Comparison of ENCODE assay signal across 17 cellular contexts in the genomic region with DNA sequence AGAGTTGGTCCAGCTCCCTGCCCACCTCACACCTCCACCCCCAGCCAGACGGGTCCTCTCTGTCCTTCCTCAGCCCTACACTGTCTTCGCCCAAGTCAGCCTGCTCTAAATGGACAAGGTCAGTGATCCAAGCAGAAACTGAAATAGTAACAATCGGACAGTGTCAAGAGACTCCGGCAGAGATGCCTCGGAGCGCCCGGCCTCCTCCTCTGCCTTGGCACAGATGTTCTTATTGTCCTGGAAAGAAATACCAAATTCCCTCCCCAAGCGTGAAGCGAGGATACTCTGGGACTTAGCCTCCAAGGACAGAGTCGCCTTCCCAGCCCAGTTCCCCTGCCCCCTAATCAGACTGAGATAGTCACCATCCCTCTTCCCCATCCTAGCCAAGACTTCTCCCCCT. TPM values are rescaled to one million over a fixed set of nuclear protein-coding genes. Genes with fewer than 3 reads are reported as not detected.
DNase-seq lines count a peak whose midpoint lies in the region; ATAC-seq and TF ChIP-seq lines count a peak whose summit lies in the region.
"Had no signal": no experiment of that assay in that cellular context is flagged by ENCODE, and none has a peak within 500 bp of the region (broad histone marks: within the 10 kb centered on the region; RNA-seq: fewer than 3 reads in every experiment).

No MANE protein-coding gene starts in this region.

- TF ChIP-seq POLR2A in testis (IDR thresholded peaks at IDR 0.05) (no peak), body of pancreas (IDR thresholded peaks at IDR 0.05) (no peak)

- peaks cover 6% of the 10 kb centered on the region for H3K36me3 ChIP-seq in HUES6 (ENCODE audit: control insufficient read depth, insufficient read depth, low read length)
- no peaks in the 10 kb centered on the region for H3K36me3 ChIP-seq in testis (ENCODE audit: low read depth, missing control alignments)
- H3K36me3 ChIP-seq in body of pancreas (replicated peaks in 1 of 2; ENCODE audit: insufficient read depth in 1 of 2, low read depth in 2 of 2): no peaks in the 10 kb centered on the region

- H3K4me3 ChIP-seq in HUES6 (ENCODE audit: low read depth, low read length) (peak overlapping the region; percentile 19; the same call in 1 of the 2 replicates), dorsolateral prefrontal cortex (peak overlapping the region in 11 of 59 donors; percentile 3 to 71 (median 28)), testis (no peak overlapping the region), body of pancreas (no peak overlapping the region)
- H3K4me3 ChIP-seq: BLaER1, GM12878, HAP-1 had no signal

- H3K4me1 Mint-ChIP-seq in nephron: peaks cover 6% of the 10 kb centered on the region

- H3K4me3 Mint-ChIP-seq in nephron: peak overlapping the region; percentile 51 to 75 (median 65)

- H3K9me3 Mint-ChIP-seq in nephron: peaks cover 6% of the 10 kb centered on the region

- no peaks in the 10 kb centered on the region for H3K36me3 Mint-ChIP-seq in nephron (ENCODE audit: low read depth)

- peaks cover 37% of the 10 kb centered on the region for H3K27me3 Mint-ChIP-seq in nephron (ENCODE audit: low read depth)

- WGBS in testis, 2 donors: 9 to 24% methylated on average over 3 to 5 of the region's 10 CpGs
- WGBS in body of pancreas, 2 donors: 89% methylated on average over 8 of the region's 10 CpGs; no CpG with 5 or more reads in 1 of the 2 donors

- ATAC-seq in body of pancreas: no peak
- ATAC-seq: GM12878, HepG2, PC-3 had no signal

- H3K4me1 ChIP-seq in HUES6 (ENCODE audit: control insufficient read depth, insufficient read depth, low read length) (peaks cover 29% of the 10 kb centered on the region), testis (no peaks in the 10 kb centered on the region), body of pancreas (no peaks in the 10 kb centered on the region)
- H3K4me1 ChIP-seq: BLaER1, Caco-2 had no signal

- no peak overlapping the region for H3K9ac ChIP-seq in HUES6 (ENCODE audit: low read length)
- H3K9ac ChIP-seq: BLaER1, KMS-11 had no signal

- H3K27ac Mint-ChIP-seq in nephron: no peak overlapping the region

- H3K9me3 ChIP-seq in HUES6 (ENCODE audit: control insufficient read depth, insufficient read depth, low read depth, low read length) (no peaks in the 10 kb centered on the region), testis (no peaks in the 10 kb centered on the region), body of pancreas (no peaks in the 10 kb centered on the region)
- H3K9me3 ChIP-seq: Caco-2, HAP-1 had no signal

- H3K27me3 ChIP-seq in HUES6 (ENCODE audit: control insufficient read depth, insufficient read depth, low read length): peaks cover 71% of the 10 kb centered on the region
- H3K27me3 ChIP-seq in dorsolateral prefrontal cortex: peaks cover 0 to 54% (median under 1%) of the 10 kb centered on the region in 45 donors
- no peaks in the 10 kb centered on the region for H3K27me3 ChIP-seq in testis
- no peaks in the 10 kb centered on the region for H3K27me3 ChIP-seq in body of pancreas

- H3K27ac ChIP-seq in HUES6 (ENCODE audit: low read depth, low read length) (no peak overlapping the region), dorsolateral prefrontal cortex (peak overlapping the region in 55 of 59 donors; percentile 15 to 92 (median 78)), testis (no peak overlapping the region), body of pancreas (no peak overlapping the region)
- H3K27ac ChIP-seq: BLaER1, KMS-11 had no signal

- DNase-seq in dorsolateral prefrontal cortex (peak in 1 of 10 donors; percentile 46), testis (peak; percentile 57), body of pancreas (no peak), CD1c-positive myeloid dendritic cell (ENCODE audit: extremely low spot score) (no peak)
- no peak for DNase-seq in activated CD4-positive, CD25-positive, alpha-beta regulatory T cell treated with anti-CD3 and anti-CD28 coated beads, Interleukin-2, amount 50 U/mL, for 72 hours
- DNase-seq: Caco-2, NCI-H1092, NCI-H1694, NCI-H345, PC-3 had no signal

- intact Hi-C loops in dorsolateral prefrontal cortex (cut with DNase I): no loop called here
- intact Hi-C loops in testis (cut with DNase I; ENCODE audit: low total_unique reads): no loop called here
- intact Hi-C loops in body of pancreas (cut with DNase I): no loop called here

- no peak for TF ChIP-seq CTCF in dorsolateral prefrontal cortex (IDR thresholded peaks at IDR 0.05 in 54 of 56, conservative IDR thresholded peaks at IDR 0.05 in 2 of 56; ENCODE audit: low read depth in 1 of 56, partially characterized antibody in 56 of 56)
- no peak for TF ChIP-seq CTCF in nephron (IDR thresholded peaks at IDR 0.05; ENCODE audit: unreplicated experiment in 3 of 3)
- TF ChIP-seq CTCF in testis (IDR thresholded peaks at IDR 0.05): no peak
- no peak for TF ChIP-seq CTCF in body of pancreas (IDR thresholded peaks at IDR 0.05)

RNA-seq across cellular contexts. Expression of gene UTP14A, which starts 28.5 kb away (rescaled TPM):
- total RNA-seq in dorsolateral prefrontal cortex (10 to 100 TPM in 102 of 120 experiments, 1 to 10 TPM in 18; 4.0 to 17.6 (median 11.9) TPM), testis (1 to 10 TPM; 4.5 to 4.8 TPM), body of pancreas (10 to 100 TPM; 10.9 to 13.8 TPM)
- 4.6 TPM for polyA plus RNA-seq in testis (ENCODE audit: insufficient read depth, low read depth, low replicate concordance)

RNA-seq across cellular contexts. Expression of gene BCORL1, which starts 48.0 kb away (rescaled TPM):
- total RNA-seq in dorsolateral prefrontal cortex: 10 to 100 TPM in 118 of 120 experiments, 1 to 10 TPM in 2; 8.6 to 20.7 (median 13.9) TPM
- 10 to 100 TPM; 32.3 to 33.1 TPM for total RNA-seq in testis
- 27.7 TPM for polyA plus RNA-seq in testis (ENCODE audit: insufficient read depth, low read depth, low replicate concordance)
- total RNA-seq in body of pancreas: 1 to 10 TPM; 3.0 to 4.4 TPM

Comparison
In these comparisons a context has a peak if more than half of its experiments do, and no peak if none do; other contexts are left out.
1. H3K27ac ChIP-seq: peak in dorsolateral prefrontal cortex (55 of 59); none in HUES6 (single experiment), testis (0 of 2) and body of pancreas (0 of 4).